Comparison of ENCODE assay signal across 9 cellular contexts in the genomic region with DNA sequence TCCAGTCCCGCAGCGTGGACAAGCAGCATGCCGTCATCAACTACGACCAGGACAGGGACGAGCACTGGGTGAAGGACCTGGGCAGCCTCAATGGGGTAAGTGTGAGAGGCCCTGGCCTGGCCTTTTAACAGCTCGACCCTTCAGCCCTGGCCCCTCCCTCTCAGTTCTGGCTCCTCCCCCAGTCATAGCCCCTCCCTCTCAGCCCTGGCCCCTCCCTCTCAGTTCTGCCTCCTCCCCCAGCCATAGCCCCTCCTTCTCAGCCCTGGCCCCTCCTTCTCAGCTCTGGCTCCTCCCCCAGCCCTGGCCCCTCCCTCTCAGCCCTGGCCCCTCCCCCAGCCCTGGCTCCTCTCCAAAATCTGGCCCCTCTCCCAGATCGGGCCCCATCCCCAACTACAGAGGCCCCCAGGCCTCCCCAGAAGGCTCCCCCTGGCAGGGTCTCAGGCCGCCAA. TPM values are rescaled to one million over a fixed set of nuclear protein-coding genes. Genes with fewer than 3 reads are reported as not detected.
DNase-seq lines count a peak whose midpoint lies in the region; ATAC-seq, FAIRE-seq and TF ChIP-seq lines count a peak whose summit lies in the region.
"Had no signal": no experiment of that assay in that cellular context is flagged by ENCODE, and none has a peak within 500 bp of the region (broad histone marks: within the 10 kb centered on the region; RNA-seq: fewer than 3 reads in every experiment).

No MANE protein-coding gene starts in this region.

- no peak overlapping the region for H3K14ac ChIP-seq in mesenchymal stem cell (ENCODE audit: low read length in 2 of 2)

- H2BK120ac ChIP-seq in mesenchymal stem cell (ENCODE audit: low read depth, low read length), result no peak overlapping the region

- TF ChIP-seq CTCF in ascending aorta (IDR thresholded peaks at IDR 0.05) (no peak), D721Med (IDR thresholded peaks at IDR 0.05; ENCODE audit: insufficient read depth, missing control alignments) (no peak)

- no peak overlapping the region for H4K91ac ChIP-seq in mesenchymal stem cell (ENCODE audit: low read length)

- in situ Hi-C loops in Caki2 (cut with HindIII; ENCODE audit: low pct_unique_long_range_greater_than_20kb, low sequenced_read_pairs), result no loop called here

- no peak overlapping the region for H2BK15ac ChIP-seq in mesenchymal stem cell (ENCODE audit: low read depth, poor library complexity, severe bottlenecking)

- H3K79me1 ChIP-seq in mesenchymal stem cell (replicated peaks; ENCODE audit: low read length, poor library complexity, severe bottlenecking), result peaks cover 63% of the 10 kb centered on the region

- no peak for ATAC-seq in HG02840 (IDR thresholded peaks at IDR 0.05; ENCODE audit: low FRiP score, unreplicated experiment)

- H4K8ac ChIP-seq in mesenchymal stem cell (ENCODE audit: low read length), result no peak overlapping the region

- no peak for FAIRE-seq in D721Med (lab: Jason Lieb, UNC)

- H3K9me3 ChIP-seq in adipocyte (ENCODE audit: control insufficient read depth, low read length) (no peaks in the 10 kb centered on the region), mesenchymal stem cell (ENCODE audit: control insufficient read depth, low read length) (no peaks in the 10 kb centered on the region), ascending aorta (no peaks in the 10 kb centered on the region)

- H3K4ac ChIP-seq in mesenchymal stem cell (ENCODE audit: low read depth in 1 of 2, low read length in 2 of 2), result no peak overlapping the region

- H3K27ac ChIP-seq in mesenchymal stem cell (ENCODE audit: low read length, poor library complexity, severe bottlenecking) (no peak overlapping the region), ascending aorta (no peak overlapping the region)

- no peak overlapping the region for H2AK5ac ChIP-seq in mesenchymal stem cell (ENCODE audit: low read length, severe bottlenecking)

- WGBS in mesenchymal stem cell, result 88% methylated on average over 7 of the region's 8 CpGs

- no peak overlapping the region for H2AFZ ChIP-seq in mesenchymal stem cell (ENCODE audit: low read depth, low read length)

- intact Hi-C loops in ascending aorta (cut with DNase I), result no loop called here

- H3K23ac ChIP-seq in mesenchymal stem cell (ENCODE audit: low read length in 2 of 2), result no peak overlapping the region

- H2BK12ac ChIP-seq in mesenchymal stem cell (ENCODE audit: low read length in 2 of 2), result no peak overlapping the region

- no peak overlapping the region for H3K9ac ChIP-seq in adipocyte (ENCODE audit: low read length)
- H3K9ac ChIP-seq in mesenchymal stem cell (ENCODE audit: low read length), result no peak overlapping the region

- H2BK5ac ChIP-seq in mesenchymal stem cell (ENCODE audit: low read depth, low read length, poor library complexity, severe bottlenecking), result no peak overlapping the region

- H3K36me3 ChIP-seq in adipocyte (ENCODE audit: control insufficient read depth, insufficient read depth, low read length, severe bottlenecking) (peaks cover 24% of the 10 kb centered on the region), mesenchymal stem cell (ENCODE audit: control insufficient read depth in 1 of 2, insufficient read depth in 2 of 2, low read depth in 1 of 2, low read length in 2 of 2) (peaks cover 18 to 65% of the 10 kb centered on the region in 2 experiments), ascending aorta (peaks cover 16 to 22% of the 10 kb centered on the region in 2 donors)

- H3K4me3 ChIP-seq in adipocyte (ENCODE audit: low read length), result no peak overlapping the region
- H3K4me3 ChIP-seq in mesenchymal stem cell (ENCODE audit: insufficient read depth in 1 of 2, low read depth in 1 of 2, low read length in 2 of 2), result no peak overlapping the region
- H3K4me3 ChIP-seq in ascending aorta, result no peak overlapping the region

- H3K27me3 ChIP-seq in adipocyte (replicated peaks; ENCODE audit: control insufficient read depth, insufficient read depth, low read length) (no peaks in the 10 kb centered on the region), mesenchymal stem cell (ENCODE audit: control insufficient read depth in 1 of 2, insufficient read depth in 1 of 2, low read length in 2 of 2) (no peaks in the 10 kb centered on the region), ascending aorta (no peaks in the 10 kb centered on the region)

- DNase-seq in Caki2 (ENCODE audit: low read depth), result peak; percentile 16
- DNase-seq in LHCN-M2 (ENCODE audit: low read depth), result peak; percentile 46
- peak; percentile 64 for DNase-seq in adipocyte (ENCODE audit: low read depth)
- peak; percentile 39 for DNase-seq in mesenchymal stem cell
- no peak for DNase-seq in ascending aorta (ENCODE audit: low spot score in 2 of 2)
- DNase-seq in D721Med (ENCODE audit: insufficient read length, low spot score), result no peak
- no peak for DNase-seq in NCI-H510A treated with DMSO at 0.1 percent for 48 hours (lab: John Stamatoyannopoulos, UW)

- H3K4me2 ChIP-seq in mesenchymal stem cell (ENCODE audit: low read length, poor library complexity, severe bottlenecking), result no peak overlapping the region

- peaks cover 15% of the 10 kb centered on the region for H3K4me1 ChIP-seq in adipocyte (ENCODE audit: control insufficient read depth, insufficient read depth, low read length)
- H3K4me1 ChIP-seq in mesenchymal stem cell (ENCODE audit: control insufficient read depth, insufficient read depth, low read depth, low read length), result peaks cover 39% of the 10 kb centered on the region
- H3K4me1 ChIP-seq in ascending aorta, result no peaks in the 10 kb centered on the region

- H3K18ac ChIP-seq in mesenchymal stem cell (ENCODE audit: low read depth in 1 of 2, low read length in 2 of 2), result no peak overlapping the region

RNA-seq across cellular contexts. Expression of gene CEP170B, which starts 11.2 kb away (rescaled TPM):
- total RNA-seq in Caki2 (2014; rRNA removed; shearing (Covaris generic); ENCODE audit: low replicate concordance), result 6.7 and 9.8 TPM in 2 replicates
- total RNA-seq in LHCN-M2 (2014; rRNA removed) (30.3 and 32.7 TPM in 2 replicates), ascending aorta (39.1 TPM)
- 24.2 TPM for polyA plus RNA-seq in LHCN-M2 (2012)
- 11.4 TPM for polyA plus RNA-seq in mesenchymal stem cell (2013, experiment 1 of 2)
- 11.1 TPM for polyA plus RNA-seq in mesenchymal stem cell (2013, experiment 2 of 2)

RNA-seq across cellular contexts. Expression of gene PLD4, which starts 48.4 kb away (rescaled TPM):
- not detected in 2 replicates for total RNA-seq in Caki2 (2014; rRNA removed; shearing (Covaris generic); ENCODE audit: low replicate concordance)
- not detected in 2 replicates for total RNA-seq in LHCN-M2 (2014; rRNA removed)
- polyA plus RNA-seq in LHCN-M2 (2012), result 0.19 TPM
- polyA plus RNA-seq in mesenchymal stem cell (2013, experiment 1 of 2), result 0.01 TPM
- not detected for polyA plus RNA-seq in mesenchymal stem cell (2013, experiment 2 of 2)
- not detected for total RNA-seq in ascending aorta
- total RNA-seq: activated CD8-positive, alpha-beta memory T cell treated with anti-CD3 and anti-CD28 coated beads for 36 hours had no signal

Comparison
In these comparisons a context has a peak if more than half of its experiments do, and no peak if none do; other contexts are left out.
1. DNase-seq: peak in Caki2 (single experiment), LHCN-M2 (single experiment), adipocyte (single experiment) and mesenchymal stem cell (single experiment); none in ascending aorta (0 of 2), D721Med (single experiment) and NCI-H510A treated with DMSO at 0.1 percent for 48 hours (single experiment).